8 cellular contexts compared by ENCODE assay signal in genomic region chr20:17617212-17617867, GRCh38. TPM values are rescaled to one million over a fixed set of nuclear protein-coding genes. Genes with fewer than 3 reads are reported as not detected.
DNase-seq lines count a peak whose midpoint lies in the region; ATAC-seq, FAIRE-seq and TF ChIP-seq lines count a peak whose summit lies in the region.

No MANE protein-coding gene starts in this region.

- TF ChIP-seq POLR2A in GM12878 (IDR thresholded peaks at IDR 0.05; ENCODE audit: low read depth, low read length), result no peak

- H2AFZ ChIP-seq in GM12878 (ENCODE audit: control insufficient read depth, low read depth, low read length), result no peak overlapping the region

- H3K9me3 ChIP-seq in SJCRH30 (replicated peaks) (no peaks in the 10 kb centered on the region), GM12878 (replicated peaks; ENCODE audit: control insufficient read depth, insufficient read depth, low read length) (no peaks in the 10 kb centered on the region)

- TF ChIP-seq RAD21 in GM12878 (IDR thresholded peaks at IDR 0.05; ENCODE audit: insufficient read depth, low read depth, low read length), result peak; percentile 89

- peak; percentile 20 for TF ChIP-seq CTCF in HL-60 (IDR thresholded peaks at IDR 0.05; ENCODE audit: insufficient read depth, low read length)
- peak; percentile 47 to 61 (median 57); a peak in 5 of 6 replicates for TF ChIP-seq CTCF in GM12878 (IDR thresholded peaks at IDR 0.05 in 2 of 3, conservative IDR thresholded peaks at IDR 0.05 in 1 of 3; ENCODE audit: control insufficient read depth in 2 of 3, extremely low read depth in 1 of 3, insufficient read depth in 1 of 3, low read depth in 3 of 3, low read length in 3 of 3)

- H3K4me1 ChIP-seq in SJCRH30 (no peaks in the 10 kb centered on the region), GM12878 (ENCODE audit: control insufficient read depth, insufficient read depth, low read length) (no peaks in the 10 kb centered on the region)

- 46% methylated on average over 15 of the region's 15 CpGs for WGBS in GM12878 (ENCODE audit: insufficient coverage, insufficient replicate concordance, low lambda C conversion rate, missing lambda C conversion rate)

- H4K20me1 ChIP-seq in GM12878 (ENCODE audit: control insufficient read depth, insufficient read depth), result no peaks in the 10 kb centered on the region

- H3K9ac ChIP-seq in GM12878 (ENCODE audit: control insufficient read depth, insufficient read depth, low read length), result no peak overlapping the region

- H3K27me3 ChIP-seq in HL-60 (ENCODE audit: insufficient read depth, poor library complexity, severe bottlenecking) (no peaks in the 10 kb centered on the region), SJCRH30 (no peaks in the 10 kb centered on the region), GM12878 (replicated peaks in 1 of 2; ENCODE audit: control insufficient read depth in 2 of 2, insufficient read depth in 2 of 2, low read length in 1 of 2) (no peaks in the 10 kb centered on the region)

- no peak for FAIRE-seq in GM12878 (lab: Jason Lieb, UNC)

- CTCF ChIA-PET in GM12878 (lab: Yijun Ruan, JAX), result interaction anchor here (1.3 kb wide), 1 partner anchor 81 kb away, joined by 9 read pairs; no protein-coding TSS in a partner anchor

- H3K4me3 ChIP-seq in HL-60 (replicated peaks; ENCODE audit: insufficient read depth, low read length) (no peak overlapping the region), SJCRH30 (no peak overlapping the region), GM12878 (no peak overlapping the region)

- no TSS peak for BruUV-seq in GM12878 (replicated peaks; lab: Mats Ljungman, UMichigan)

- intact Hi-C loops in GM12878 (cut with micrococcal nuclease; ENCODE audit: unreplicated experiment), result loop anchor here (1.0 to 2.0 kb wide), 2 partner anchors 80 to 113 kb away; no protein-coding TSS in a partner anchor

- no peak overlapping the region for H3K4me2 ChIP-seq in GM12878 (ENCODE audit: control insufficient read depth, insufficient read depth)

- no peak for TF ChIP-seq EP300 in GM12878 (IDR thresholded peaks at IDR 0.05; ENCODE audit: borderline replicate concordance in 1 of 2, control insufficient read depth in 1 of 2, low read depth in 2 of 2, low read length in 2 of 2)

- in situ Hi-C loops in GM12878 (cut with MboI), result loop anchor here (5.0 kb wide), 1 partner anchor 80 kb away; no protein-coding TSS in a partner anchor

- RAD21 ChIA-PET in GM12878 (lab: Charles Lee; ENCODE audit: unreplicated experiment), result interaction anchor here (1.8 to 1.9 kb wide), 2 partner anchors 81 to 112 kb away, joined by 5 read pairs; no protein-coding TSS in a partner anchor

- H3K36me3 ChIP-seq in SJCRH30 (peaks cover 8% of the 10 kb centered on the region), GM12878 (ENCODE audit: control insufficient read depth in 2 of 2, insufficient read depth in 2 of 2, low read length in 1 of 2) (peaks cover 10 to 16% of the 10 kb centered on the region in 2 experiments; a peak in 3 of 4 replicates)

- SMC1A ChIA-PET in GM12878 (lab: Charles Lee; ENCODE audit: uncharacterized antibody, unreplicated experiment), result interaction anchor here (1.0 kb wide), 1 partner anchor 81 kb away, joined by 6 read pairs; no protein-coding TSS in a partner anchor

- H3K27ac ChIP-seq in HL-60 (replicated peaks) (peak overlapping the region; percentile 94), SJCRH30 (no peak overlapping the region), GM12878 (ENCODE audit: control insufficient read depth, insufficient read depth) (no peak overlapping the region)

- ATAC-seq in GM12878 (peak; percentile 82), GM19452 (IDR thresholded peaks at IDR 0.05; ENCODE audit: unreplicated experiment) (no peak), GM21717 (IDR thresholded peaks at IDR 0.05; ENCODE audit: unreplicated experiment) (no peak)

- DNase-seq in COLO829 (ENCODE audit: low spot score), result peak; percentile 23
- DNase-seq in HL-60 (ENCODE audit: low read depth in 1 of 2, low spot score in 1 of 2), result peak in 1 of 2 experiments; percentile 63
- peak; percentile 40 to 64 for DNase-seq in SJCRH30
- DNase-seq in GM12878 (ENCODE audit: low read depth, low spot score), result no peak
- peak; percentile 86 for DNase-seq in iPS-NIHi11 (ENCODE audit: low spot score)
- DNase-seq in stimulated activated CD4-positive, alpha-beta T cell treated with anti-CD3 and anti-CD28 coated beads, Interleukin-2, amount 100 ng/mL, for 4 hours (ENCODE audit: low read depth), result peak; percentile 17

- POLR2A ChIA-PET in GM12878 (lab: Charles Lee), result no interaction called here

- H3K79me2 ChIP-seq in GM12878 (ENCODE audit: control insufficient read depth, insufficient read depth, low read length), result no peaks in the 10 kb centered on the region

TF ChIP-seq in GM12878, 131 proteins besides CTCF, POLR2A, EP300 and RAD21:
- no peak; the same call in 1 of the 2 replicates for TF ChIP-seq YY1 (IDR thresholded peaks at IDR 0.05; ENCODE audit: low read depth, low read length)
- TF ChIP-seq FOXK2 (IDR thresholded peaks at IDR 0.05), result no peak
- TF ChIP-seq, protein P1, sequence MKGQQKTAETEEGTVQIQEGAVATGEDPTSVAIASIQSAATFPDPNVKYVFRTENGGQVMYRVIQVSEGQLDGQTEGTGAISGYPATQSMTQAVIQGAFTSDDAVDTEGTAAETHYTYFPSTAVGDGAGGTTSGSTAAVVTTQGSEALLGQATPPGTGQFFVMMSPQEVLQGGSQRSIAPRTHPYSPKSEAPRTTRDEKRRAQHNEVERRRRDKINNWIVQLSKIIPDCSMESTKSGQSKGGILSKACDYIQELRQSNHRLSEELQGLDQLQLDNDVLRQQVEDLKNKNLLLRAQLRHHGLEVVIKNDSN (IDR thresholded peaks at IDR 0.05; ENCODE audit: borderline replicate concordance, extremely low read length, insufficient read depth, low read depth, low read length), result no peak
- no peak for TF ChIP-seq TAF1 (IDR thresholded peaks at IDR 0.05; ENCODE audit: borderline replicate concordance, low read depth, low read length)
- no peak for TF ChIP-seq SRF (IDR thresholded peaks at IDR 0.05; ENCODE audit: low read depth in 2 of 2, low read length in 2 of 2)
- TF ChIP-seq SMAD1 (IDR thresholded peaks at IDR 0.05; ENCODE audit: low read depth, partially characterized antibody), result no peak
- TF ChIP-seq MXI1 (IDR thresholded peaks at IDR 0.05; ENCODE audit: low read depth, low read length), result no peak
- TF ChIP-seq SMC3 (IDR thresholded peaks at IDR 0.05; ENCODE audit: borderline replicate concordance, low read length), result peak; percentile 68; the same call in 1 of the 2 replicates
TF ChIP-seq in GM12878: peak in this region for 1.

RNA-seq across cellular contexts. Expression of gene DSTN, which starts 47.5 kb away (rescaled TPM):
- 117 and 121 TPM in 2 replicates for total RNA-seq in SJCRH30 (2014; rRNA removed; shearing (Covaris generic))
- total RNA-seq in GM12878 (2013; cell fraction: nucleolus; rRNA removed), result 5.4 and 6.0 TPM in 2 replicates
- total RNA-seq in GM12878 (2014; rRNA removed) (33.7 and 34.3 TPM in 2 replicates), GM12878 (2014; rRNA removed; fragmentation: Illumina TruSeq; extraction: Trizol) (39.0 and 39.4 TPM in 2 replicates), GM12878 (2021) (40.2 and 42.1 TPM in 2 replicates)
- polyA plus RNA-seq in GM12878 (2011; ENCODE audit: low read depth), result 28.9 TPM
- polyA plus RNA-seq in GM12878 (2011; rRNA removed) (26.7 and 32.1 TPM in 2 replicates), GM12878 (2014; fragmentation: Illumina TruSeq; extraction: Trizol) (62.7 and 65.1 TPM in 2 replicates), GM12878 (2014; fragmentation: Nextera tagmentation; extraction: Ambion mirVana) (10 to 100 TPM; 34.8 to 46.6 TPM), GM12878 (2014; rRNA removed) (33.1 and 36.0 TPM in 2 replicates), GM12878 (2016; fragmentation: Nextera tagmentation; extraction: Ambion mirVana) (100 to 1,000 TPM; 128 to 137 TPM)
- 10.6 and 10.8 TPM in 2 replicates for polyA plus RNA-seq in GM12878 (2011; cell fraction: cytosol; rRNA removed)
- 12.5 and 15.6 TPM in 2 replicates for polyA plus RNA-seq in GM12878 (2011; cell fraction: nucleus; rRNA removed)
- 54.0 and 59.1 TPM in 2 replicates for polyA plus RNA-seq in GM12878 (2012)
- 2.4 and 6.1 TPM in 2 replicates for polyA minus RNA-seq in GM12878 (2011; rRNA and poly(A)+ RNA removed)
- polyA minus RNA-seq in GM12878 (2011; cell fraction: cytosol; rRNA and poly(A)+ RNA removed), result 5.3 and 7.2 TPM in 2 replicates
- 1.2 and 2.2 TPM in 2 replicates for polyA minus RNA-seq in GM12878 (2011; cell fraction: nucleus; rRNA and poly(A)+ RNA removed)
